1 cellular context compared by ENCODE assay signal in the genomic region with DNA sequence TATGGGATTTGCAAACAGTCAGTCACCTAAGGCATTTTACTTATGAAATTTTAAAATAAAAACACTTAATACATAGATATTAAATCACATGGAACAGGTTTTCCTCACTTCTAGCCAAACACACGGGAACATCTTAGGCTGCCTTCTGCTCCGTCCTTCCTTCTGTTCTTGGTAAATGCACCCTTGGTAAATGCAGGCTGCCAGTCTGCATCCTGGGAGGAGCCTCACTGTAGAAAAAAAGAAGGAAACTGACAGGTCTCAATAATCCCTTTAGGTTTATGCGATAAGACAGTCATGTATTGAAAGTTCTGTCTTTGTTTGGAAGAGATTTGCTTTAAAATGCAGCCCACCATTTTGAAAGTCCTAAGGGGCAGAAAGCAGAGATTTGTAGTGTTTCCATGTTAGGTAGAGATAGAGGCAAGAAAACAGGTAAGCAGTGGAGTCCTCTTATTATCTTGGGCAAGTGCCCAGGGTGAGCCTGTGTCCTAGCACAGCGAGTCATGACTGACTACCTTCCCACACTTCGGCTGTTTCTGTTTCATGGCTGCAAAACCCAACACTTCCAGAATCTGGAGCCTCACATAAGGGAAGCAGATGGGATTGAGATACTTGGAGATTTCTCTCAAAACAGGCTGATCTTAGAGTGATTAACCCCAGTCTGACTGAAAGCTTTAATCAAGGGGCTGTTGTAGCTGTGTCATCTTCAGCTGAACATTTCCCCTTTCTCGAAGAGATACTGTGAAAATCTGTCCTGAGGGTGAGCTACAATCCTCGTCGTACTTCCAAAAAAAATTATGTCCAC.
TF ChIP-seq lines count a peak whose summit lies in the region.

No MANE protein-coding gene starts in this region.

TF ChIP-seq in H1, 55 proteins besides CTCF, POLR2A, EP300 and RAD21:
- TF ChIP-seq CHD1 (IDR thresholded peaks at IDR 0.05; ENCODE audit: low read depth, low read length): no peak
- TF ChIP-seq NANOG (IDR thresholded peaks at IDR 0.05; ENCODE audit: insufficient read depth, low read depth, low read length, poor library complexity, severe bottlenecking): no peak
- no peak for TF ChIP-seq RFX5 (IDR thresholded peaks at IDR 0.05; ENCODE audit: borderline replicate concordance, low read depth, low read length)
- TF ChIP-seq TCF12 (IDR thresholded peaks at IDR 0.05; ENCODE audit: low read depth, low read length): no peak
- TF ChIP-seq CHD2 (IDR thresholded peaks at IDR 0.05; ENCODE audit: low read length): no peak
- no peak for TF ChIP-seq BRCA1 (IDR thresholded peaks at IDR 0.05; ENCODE audit: low read depth, low read length)
- no peak for TF ChIP-seq CEBPB (IDR thresholded peaks at IDR 0.05; ENCODE audit: low read depth, low read length)
- TF ChIP-seq SUZ12 (IDR thresholded peaks at IDR 0.05; ENCODE audit: low read length): no peak
- TF ChIP-seq SP4 (IDR thresholded peaks at IDR 0.05; ENCODE audit: low read length): no peak
- TF ChIP-seq, protein P1, sequence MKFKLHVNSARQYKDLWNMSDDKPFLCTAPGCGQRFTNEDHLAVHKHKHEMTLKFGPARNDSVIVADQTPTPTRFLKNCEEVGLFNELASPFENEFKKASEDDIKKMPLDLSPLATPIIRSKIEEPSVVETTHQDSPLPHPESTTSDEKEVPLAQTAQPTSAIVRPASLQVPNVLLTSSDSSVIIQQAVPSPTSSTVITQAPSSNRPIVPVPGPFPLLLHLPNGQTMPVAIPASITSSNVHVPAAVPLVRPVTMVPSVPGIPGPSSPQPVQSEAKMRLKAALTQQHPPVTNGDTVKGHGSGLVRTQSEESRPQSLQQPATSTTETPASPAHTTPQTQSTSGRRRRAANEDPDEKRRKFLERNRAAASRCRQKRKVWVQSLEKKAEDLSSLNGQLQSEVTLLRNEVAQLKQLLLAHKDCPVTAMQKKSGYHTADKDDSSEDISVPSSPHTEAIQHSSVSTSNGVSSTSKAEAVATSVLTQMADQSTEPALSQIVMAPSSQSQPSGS (IDR thresholded peaks at IDR 0.05; ENCODE audit: low read length): no peak
- no peak for TF ChIP-seq JUN (IDR thresholded peaks at IDR 0.05; ENCODE audit: low read depth, low read length)
- TF ChIP-seq SP2 (IDR thresholded peaks at IDR 0.05; ENCODE audit: low read length): no peak
- no peak for TF ChIP-seq YY1 (IDR thresholded peaks at IDR 0.05; ENCODE audit: low read depth, low read length)
